ENCODE assay signal across 8 cellular contexts in genomic region chr15:68053701-68053996, GRCh38. TPM values are rescaled to one million over a fixed set of nuclear protein-coding genes. Genes with fewer than 3 reads are reported as not detected.
DNase-seq lines count a peak whose midpoint lies in the region; ATAC-seq, FAIRE-seq and TF ChIP-seq lines count a peak whose summit lies in the region.

No MANE protein-coding gene starts in this region.

- H3K4me3 Mint-ChIP-seq in activated T-cell treated with anti-CD3 and anti-CD28 coated beads, Interleukin-2, amount 50 U/mL, for 4 hours = peak overlapping the region; percentile 87
- peak overlapping the region; percentile 96 for H3K4me3 Mint-ChIP-seq in activated naive CD8-positive, alpha-beta T cell treated with anti-CD3 and anti-CD28 coated beads for 36 hours

- H3K4me1 ChIP-seq in HepG2 (ENCODE audit: insufficient read depth, low read length) = peaks cover 50% of the 10 kb centered on the region
- H3K4me1 ChIP-seq in thymus (ENCODE audit: control insufficient read depth, insufficient read depth, low read length) = no peaks in the 10 kb centered on the region

- TF ChIP-seq CTCF in HepG2 (CRISPR knock-in tag; IDR thresholded peaks at IDR 0.05) = no peak

- H3K79me2 ChIP-seq in HepG2 (ENCODE audit: insufficient read depth, low read length) = peaks cover 40% of the 10 kb centered on the region

- peak overlapping the region; percentile 95 for H3K4me2 ChIP-seq in HepG2 (ENCODE audit: low read depth, low read length)

- H3K36me3 Mint-ChIP-seq in activated T-cell treated with anti-CD3 and anti-CD28 coated beads, Interleukin-2, amount 50 U/mL, for 4 hours (ENCODE audit: insufficient read depth) = no peaks in the 10 kb centered on the region
- peaks cover 2% of the 10 kb centered on the region for H3K36me3 Mint-ChIP-seq in activated naive CD8-positive, alpha-beta T cell treated with anti-CD3 and anti-CD28 coated beads for 36 hours

- TF ChIP-seq POLR2A in HepG2 (IDR thresholded peaks at IDR 0.05; ENCODE audit: insufficient read depth in 1 of 2, low read depth in 2 of 2, low read length in 2 of 2) = no peak

- no peaks in the 10 kb centered on the region for H3K27me3 ChIP-seq in HepG2 (ENCODE audit: control insufficient read depth in 1 of 2, insufficient read depth in 2 of 2, low read length in 2 of 2)
- no peaks in the 10 kb centered on the region for H3K27me3 ChIP-seq in thymus (ENCODE audit: control insufficient read depth, insufficient read depth)

- no peak for FAIRE-seq in HepG2 (lab: Jason Lieb, UNC)

- H3K27ac ChIP-seq in HepG2 (ENCODE audit: extremely low read length, insufficient read depth, low read length) (peak overlapping the region; percentile 77), thymus (ENCODE audit: low read depth) (no peak overlapping the region)

- H3K9me3 ChIP-seq in HepG2 (ENCODE audit: low read length) = no peaks in the 10 kb centered on the region
- no peaks in the 10 kb centered on the region for H3K9me3 ChIP-seq in thymus (ENCODE audit: control insufficient read depth)

- H3K36me3 ChIP-seq in HepG2 (replicated peaks in 1 of 2; ENCODE audit: control insufficient read depth in 1 of 2, insufficient read depth in 2 of 2, low read length in 2 of 2) (no peaks in the 10 kb centered on the region), thymus (ENCODE audit: control insufficient read depth, insufficient read depth) (no peaks in the 10 kb centered on the region)

- no peak for TF ChIP-seq EP300 in HepG2 (IDR thresholded peaks at IDR 0.05; ENCODE audit: low read depth in 2 of 2, low read length in 2 of 2)
- TF ChIP-seq EP300 in HepG2 (CRISPR knock-in tag; IDR thresholded peaks at IDR 0.05; ENCODE audit: borderline replicate concordance) = no peak

- POLR2A ChIA-PET in HepG2 (lab: Yijun Ruan, JAX) = interaction anchor here (0.6 to 2.0 kb wide), 11 partner anchors 8 to 1496 kb away, joined by 3 to 23 read pairs (median 4); no protein-coding TSS in a partner anchor

- in situ Hi-C loops in HepG2 (cut with HindIII; ENCODE audit: extremely low pct_ligation_motif_present, low pct_unique_long_range_greater_than_20kb) = loop anchor here (5.0 kb wide), 1 partner anchor 191 kb away; no protein-coding TSS in a partner anchor

- WGBS in HepG2 (ENCODE audit: low lambda C conversion rate) = under 1% methylated on average over 7 of the region's 7 CpGs
- 9% methylated on average over 7 of the region's 7 CpGs for WGBS in thymus

- peaks cover 33% of the 10 kb centered on the region for H3K4me1 Mint-ChIP-seq in activated T-cell treated with anti-CD3 and anti-CD28 coated beads, Interleukin-2, amount 50 U/mL, for 4 hours (ENCODE audit: low read depth)
- peaks cover 42% of the 10 kb centered on the region for H3K4me1 Mint-ChIP-seq in activated naive CD8-positive, alpha-beta T cell treated with anti-CD3 and anti-CD28 coated beads for 36 hours

- CTCF ChIA-PET in HepG2 (lab: Yijun Ruan, JAX; ENCODE audit: low intra/inter-chr PET ratio, low total read pairs) = no interaction called here

- H3K4me3 ChIP-seq in HepG2 (replicated peaks in 1 of 3; ENCODE audit: insufficient read depth in 1 of 3, low read depth in 2 of 3, low read length in 3 of 3) (peak overlapping the region; percentile 86 to 100 (median 87)), thymus (ENCODE audit: low read length) (peak overlapping the region; percentile 18)

- no peak for DNase-seq in activated T-cell treated with anti-CD3 and anti-CD28 coated beads, Interleukin-2, amount 50 U/mL, for 4 hours
- no peak for DNase-seq in activated T-cell treated with anti-CD3 and anti-CD28 coated beads, Interleukin-2, amount 50 U/mL, for 1 hour
- no peak for DNase-seq in activated naive CD8-positive, alpha-beta T cell treated with anti-CD3 and anti-CD28 coated beads for 36 hours
- DNase-seq in HepG2 (ENCODE audit: low spot score) = no peak
- no peak for DNase-seq in cerebellar cortex (ENCODE audit: low spot score)

- H3K27me3 Mint-ChIP-seq in activated T-cell treated with anti-CD3 and anti-CD28 coated beads, Interleukin-2, amount 50 U/mL, for 4 hours (ENCODE audit: low read depth) = peaks cover 3% of the 10 kb centered on the region
- H3K27me3 Mint-ChIP-seq in activated naive CD8-positive, alpha-beta T cell treated with anti-CD3 and anti-CD28 coated beads for 36 hours = peaks cover 28% of the 10 kb centered on the region

- peak overlapping the region; percentile 76 for H2AFZ ChIP-seq in HepG2 (ENCODE audit: low read length)

- no peak for TF ChIP-seq RAD21 in HepG2 (CRISPR knock-in tag; IDR thresholded peaks at IDR 0.05)

- intact Hi-C loops in HepG2 (cut with micrococcal nuclease; ENCODE audit: unreplicated experiment) = loop anchor here (2.0 to 10.0 kb wide), 4 partner anchors 101 to 1344 kb away; partner anchors contain the start of gene RNU6-1

- no peaks in the 10 kb centered on the region for H3K9me3 Mint-ChIP-seq in activated T-cell treated with anti-CD3 and anti-CD28 coated beads, Interleukin-2, amount 50 U/mL, for 4 hours
- peaks cover 3% of the 10 kb centered on the region for H3K9me3 Mint-ChIP-seq in activated naive CD8-positive, alpha-beta T cell treated with anti-CD3 and anti-CD28 coated beads for 36 hours

- no TSS peak for BruUV-seq in HepG2 (replicated peaks; lab: Mats Ljungman, UMichigan)

- no peak for ATAC-seq in activated T-cell treated with anti-CD3 and anti-CD28 coated beads, Interleukin-2, amount 50 U/mL, for 4 hours
- ATAC-seq in HepG2 (no peak), HG02981 (IDR thresholded peaks at IDR 0.05; ENCODE audit: unreplicated experiment) (no peak)
- ATAC-seq in activated CD4-positive, CD25-positive, alpha-beta regulatory T cell treated with anti-CD3 and anti-CD28 coated beads, Interleukin-2, amount 50 U/mL, for 24 hours = no peak

- H3K27ac Mint-ChIP-seq in activated naive CD8-positive, alpha-beta T cell treated with anti-CD3 and anti-CD28 coated beads for 36 hours = peak overlapping the region; percentile 90

- peak overlapping the region; percentile 56 for H3K9ac ChIP-seq in HepG2 (ENCODE audit: insufficient read depth, low read depth, low read length)

- peaks cover 32% of the 10 kb centered on the region for H4K20me1 ChIP-seq in HepG2 (ENCODE audit: insufficient read depth, low read length)

TF ChIP-seq in HepG2, 621 proteins besides CTCF, POLR2A, EP300 and RAD21 (continues in another document):
- TF ChIP-seq ZNF639 (CRISPR knock-in tag; conservative IDR thresholded peaks at IDR 0.05) (0 out of 2 replicates have a peak, but pooled peaks have one; percentile 12), ZNF558 (CRISPR knock-in tag; IDR thresholded peaks at IDR 0.05; ENCODE audit: borderline replicate concordance) (0 out of 2 replicates have a peak, but pooled peaks have one; percentile 17), ZSCAN31 (CRISPR knock-in tag; IDR thresholded peaks at IDR 0.05; ENCODE audit: low read depth) (0 out of 2 replicates have a peak, but pooled peaks have one; percentile 17), ZBTB14 (CRISPR knock-in tag; IDR thresholded peaks at IDR 0.05) (no peak), KDM5A (IDR thresholded peaks at IDR 0.05; ENCODE audit: borderline replicate concordance, low read length) (peak; percentile 46; the same call in 1 of the 2 replicates), ASH2L (IDR thresholded peaks at IDR 0.05; ENCODE audit: insufficient read length, low read depth, low read length) (peak; percentile 24)

RNA-seq across cellular contexts. Expression of gene PIAS1, which starts 0.5 kb away (rescaled TPM):
- 10 to 100 TPM; 16.5 to 20.9 (median 16.7) TPM for total RNA-seq in activated T-cell treated with anti-CD3 and anti-CD28 coated beads, Interleukin-2, amount 50 U/mL, for 4 hours
- 10 to 100 TPM; 20.4 to 24.4 TPM for total RNA-seq in activated naive CD8-positive, alpha-beta T cell treated with anti-CD3 and anti-CD28 coated beads for 36 hours
- total RNA-seq in HepG2 (2016; rRNA removed; fragmentation: Illumina TruSeq; extraction: Trizol) = 20.7 and 23.2 TPM in 2 replicates
- 13.3 and 13.7 TPM in 2 replicates for total RNA-seq in HepG2 (2016; cell fraction: cytosol; rRNA removed; fragmentation: Illumina TruSeq; extraction: Trizol; ENCODE audit: low read depth)
- 19.2 and 20.9 TPM in 2 replicates for total RNA-seq in HepG2 (2016; cell fraction: insoluble cytoplasmic fraction; rRNA removed; fragmentation: Illumina TruSeq; extraction: Trizol)
- total RNA-seq in HepG2 (2016; cell fraction: membrane; rRNA removed; fragmentation: Illumina TruSeq; extraction: Trizol) = 15.7 and 17.4 TPM in 2 replicates
- total RNA-seq in HepG2 (2016; cell fraction: nucleus; rRNA removed; fragmentation: Illumina TruSeq; extraction: Trizol) = 40.8 and 44.2 TPM in 2 replicates
- polyA plus RNA-seq in HepG2 (2011; rRNA removed) (27.8 and 33.7 TPM in 2 replicates), thymus (29.1 TPM)
- 20.2 and 22.2 TPM in 2 replicates for polyA plus RNA-seq in HepG2 (2011; cell fraction: cytosol; rRNA removed)
- polyA plus RNA-seq in HepG2 (2011; cell fraction: nucleus; rRNA removed) = 52.0 and 60.6 TPM in 2 replicates
- polyA plus RNA-seq in HepG2 (2012) = 21.4 and 23.7 TPM in 2 replicates
- polyA plus RNA-seq in HepG2 (2016; cell fraction: cytosol; fragmentation: Illumina TruSeq; extraction: Trizol; ENCODE audit: low read depth) = 1.9 and 2.4 TPM in 2 replicates
- 26.7 and 30.0 TPM in 2 replicates for polyA plus RNA-seq in HepG2 (2016; cell fraction: insoluble cytoplasmic fraction; fragmentation: Illumina TruSeq; extraction: Trizol; ENCODE audit: low read depth)
- 4.2 and 4.8 TPM in 2 replicates for polyA plus RNA-seq in HepG2 (2016; cell fraction: membrane; fragmentation: Illumina TruSeq; extraction: Trizol; ENCODE audit: low read depth)
- polyA plus RNA-seq in HepG2 (2016; cell fraction: nucleus; fragmentation: Illumina TruSeq; extraction: Trizol; ENCODE audit: insufficient read depth, low read depth) = 25.3 and 26.6 TPM in 2 replicates
- polyA minus RNA-seq in HepG2 (2011; rRNA and poly(A)+ RNA removed; ENCODE audit: low replicate concordance) = 79.4 and 97.0 TPM in 2 replicates
- 25.3 and 29.3 TPM in 2 replicates for polyA minus RNA-seq in HepG2 (2011; cell fraction: cytosol; rRNA and poly(A)+ RNA removed)
- polyA minus RNA-seq in HepG2 (2011; cell fraction: nucleus; rRNA and poly(A)+ RNA removed) = 120 and 122 TPM in 2 replicates
